In genomic region chr10:21525367-21526183, GRCh38 we compare ENCODE assay signal across 1 cellular context.
TF ChIP-seq lines count a peak whose summit lies in the region.

Gene SKIDA1 (minus strand): TSS chr10:21525682. CDS start chr10:21517822, 7,860 bp downstream.

TF ChIP-seq in WTC11, 78 proteins besides CTCF, POLR2A, EP300 and RAD21 (continued from another document):
- TF ChIP-seq ZNF532 (CRISPR knock-in tag; IDR thresholded peaks at IDR 0.05; ENCODE audit: borderline replicate concordance) = 0 out of 2 replicates have a peak, but pooled peaks have one; percentile 39
- TF ChIP-seq KAT7 (CRISPR knock-in tag; IDR thresholded peaks at IDR 0.05; ENCODE audit: borderline replicate concordance) = peak; percentile 6; the same call in 1 of the 2 replicates
- TF ChIP-seq, protein P1, sequence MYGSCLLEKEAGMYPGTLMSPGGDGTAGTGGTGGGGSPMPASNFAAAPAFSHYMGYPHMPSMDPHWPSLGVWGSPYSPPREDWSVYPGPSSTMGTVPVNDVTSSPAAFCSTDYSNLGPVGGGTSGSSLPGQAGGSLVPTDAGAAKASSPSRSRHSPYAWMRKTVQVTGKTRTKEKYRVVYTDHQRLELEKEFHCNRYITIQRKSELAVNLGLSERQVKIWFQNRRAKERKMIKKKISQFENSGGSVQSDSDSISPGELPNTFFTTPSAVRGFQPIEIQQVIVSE (CRISPR knock-in tag; IDR thresholded peaks at IDR 0.05; ENCODE audit: borderline replicate concordance) = no peak
- TF ChIP-seq, protein P2, sequence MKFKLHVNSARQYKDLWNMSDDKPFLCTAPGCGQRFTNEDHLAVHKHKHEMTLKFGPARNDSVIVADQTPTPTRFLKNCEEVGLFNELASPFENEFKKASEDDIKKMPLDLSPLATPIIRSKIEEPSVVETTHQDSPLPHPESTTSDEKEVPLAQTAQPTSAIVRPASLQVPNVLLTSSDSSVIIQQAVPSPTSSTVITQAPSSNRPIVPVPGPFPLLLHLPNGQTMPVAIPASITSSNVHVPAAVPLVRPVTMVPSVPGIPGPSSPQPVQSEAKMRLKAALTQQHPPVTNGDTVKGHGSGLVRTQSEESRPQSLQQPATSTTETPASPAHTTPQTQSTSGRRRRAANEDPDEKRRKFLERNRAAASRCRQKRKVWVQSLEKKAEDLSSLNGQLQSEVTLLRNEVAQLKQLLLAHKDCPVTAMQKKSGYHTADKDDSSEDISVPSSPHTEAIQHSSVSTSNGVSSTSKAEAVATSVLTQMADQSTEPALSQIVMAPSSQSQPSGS (CRISPR knock-in tag; IDR thresholded peaks at IDR 0.05; ENCODE audit: borderline replicate concordance, low read depth) = no peak
- TF ChIP-seq ZNF317 (CRISPR knock-in tag; IDR thresholded peaks at IDR 0.05; ENCODE audit: borderline replicate concordance, low read depth) = no peak
- TF ChIP-seq RELA (CRISPR knock-in tag; IDR thresholded peaks at IDR 0.05; ENCODE audit: borderline replicate concordance) = no peak
